ENCODE assay signal across 8 cellular contexts in genomic region chr4:183098723-183099536, GRCh38. TPM values are rescaled to one million over a fixed set of nuclear protein-coding genes. Genes with fewer than 3 reads are reported as not detected.
DNase-seq lines count a peak whose midpoint lies in the region; FAIRE-seq and TF ChIP-seq lines count a peak whose summit lies in the region.

Gene WWC2 (plus strand): TSS chr4:183099257. CDS start chr4:183099492, 235 bp downstream.

- H3K4me1 ChIP-seq in BLaER1 (peaks cover 27% of the 10 kb centered on the region), HUES48 (ENCODE audit: control insufficient read depth, insufficient read depth, low read length) (peaks cover 34% of the 10 kb centered on the region), SK-N-SH (ENCODE audit: control insufficient read depth in 1 of 2, insufficient read depth in 2 of 2, low read depth in 1 of 2, low read length in 1 of 2) (peaks cover 2 to 38% of the 10 kb centered on the region in 2 experiments), stomach smooth muscle (ENCODE audit: control insufficient read depth, insufficient read depth, low read length) (peaks cover 13% of the 10 kb centered on the region)

- CTCF ChIA-PET in SK-N-SH (lab: Yijun Ruan, JAX) = interaction anchor here (1.0 to 3.6 kb wide), 4 partner anchors 14 to 164 kb away, joined by 3 to 16 read pairs (median 7); no protein-coding TSS in a partner anchor

- peaks cover 24% of the 10 kb centered on the region for H3K4me1 Mint-ChIP-seq in activated naive CD4-positive, alpha-beta T cell treated with anti-CD3 and anti-CD28 coated beads, Interleukin-2, amount 50 U/mL, for 24 hours

- peak within 1 kb of the TSS; percentile 93 for H3K4me3 ChIP-seq in BLaER1
- peak within 1 kb of the TSS; percentile 94 for H3K4me3 ChIP-seq in HUES48 (ENCODE audit: low read depth, low read length)
- H3K4me3 ChIP-seq in SK-N-SH (ENCODE audit: low read depth in 2 of 2, low read length in 1 of 2) = peak within 1 kb of the TSS; percentile 86 to 94
- peak within 1 kb of the TSS; percentile 80 for H3K4me3 ChIP-seq in neural cell (ENCODE audit: low read length)
- peak within 1 kb of the TSS; percentile 75 to 88 for H3K4me3 ChIP-seq in stomach smooth muscle (ENCODE audit: low read length in 2 of 2)

- TF ChIP-seq CTCF in GM20000 (IDR thresholded peaks at IDR 0.05; ENCODE audit: extremely low read depth, missing control alignments) (no peak), SK-N-SH (IDR thresholded peaks at IDR 0.05) (no peak), neural cell (IDR thresholded peaks at IDR 0.05; ENCODE audit: poor library complexity, severe bottlenecking) (peak; percentile 36)

- DNase-seq in GM20000 (ENCODE audit: low spot score) = peak; percentile 74
- peak; percentile 92 for DNase-seq in SK-N-SH
- peak; percentile 88 to 91 for DNase-seq in frontal cortex (ENCODE audit: low spot score in 2 of 2)

- H3K4me2 ChIP-seq in BLaER1 (peak within 1 kb of the TSS; percentile 97), SK-N-SH (peak within 1 kb of the TSS; percentile 97), neural cell (ENCODE audit: low read length) (peak within 1 kb of the TSS; percentile 60)

- FAIRE-seq in frontal cortex (lab: Jason Lieb, UNC) = no peak

- H4K20me1 ChIP-seq in BLaER1 = peaks cover 33% of the 10 kb centered on the region
- H4K20me1 ChIP-seq in SK-N-SH (ENCODE audit: insufficient read depth) = peaks cover 27% of the 10 kb centered on the region
- no peaks in the 10 kb centered on the region for H4K20me1 ChIP-seq in neural cell (ENCODE audit: insufficient read depth)

- no peaks in the 10 kb centered on the region for H3K9me3 Mint-ChIP-seq in activated naive CD4-positive, alpha-beta T cell treated with anti-CD3 and anti-CD28 coated beads, Interleukin-2, amount 50 U/mL, for 24 hours

- WGBS in SK-N-SH (ENCODE audit: low lambda C conversion rate) = 0% methylated on average over 9 of the region's 102 CpGs

- peak within 1 kb of the TSS; percentile 79 for H3K27ac ChIP-seq in BLaER1
- H3K27ac ChIP-seq in HUES48 (ENCODE audit: low read depth, low read length) = peak within 1 kb of the TSS; percentile 98
- H3K27ac ChIP-seq in SK-N-SH (ENCODE audit: low read depth in 2 of 2, low read length in 1 of 2) = peak within 1 kb of the TSS; percentile 86 to 96
- no peak within 1 kb of the TSS for H3K27ac ChIP-seq in neural cell (ENCODE audit: low read length)
- H3K27ac ChIP-seq in stomach smooth muscle (ENCODE audit: low read length) = peak within 1 kb of the TSS; percentile 75

- no peaks in the 10 kb centered on the region for H3K36me3 Mint-ChIP-seq in activated naive CD4-positive, alpha-beta T cell treated with anti-CD3 and anti-CD28 coated beads, Interleukin-2, amount 50 U/mL, for 24 hours

- H3K79me2 ChIP-seq in SK-N-SH (ENCODE audit: insufficient read depth) = peaks cover 47% of the 10 kb centered on the region
- peaks cover 17% of the 10 kb centered on the region for H3K79me2 ChIP-seq in neural cell (replicated peaks; ENCODE audit: insufficient read depth, low read length)

- POLR2A ChIA-PET in SK-N-SH (lab: Yijun Ruan, JAX) = no interaction called here

- H3K27me3 ChIP-seq in BLaER1 (peaks cover 35% of the 10 kb centered on the region), HUES48 (ENCODE audit: control insufficient read depth, insufficient read depth, low read length) (peaks cover 16% of the 10 kb centered on the region; the same call in 1 of the 2 replicates), SK-N-SH (ENCODE audit: insufficient read depth) (no peaks in the 10 kb centered on the region), neural cell (ENCODE audit: insufficient read depth, low read depth, low read length) (peaks cover 30% of the 10 kb centered on the region), stomach smooth muscle (ENCODE audit: control insufficient read depth in 1 of 2, insufficient read depth in 2 of 2, low read length in 2 of 2) (no peaks in the 10 kb centered on the region)

- H3K4me3 Mint-ChIP-seq in activated naive CD4-positive, alpha-beta T cell treated with anti-CD3 and anti-CD28 coated beads, Interleukin-2, amount 50 U/mL, for 24 hours = peak within 1 kb of the TSS; percentile 74

- TF ChIP-seq EP300 in SK-N-SH (IDR thresholded peaks at IDR 0.05; ENCODE audit: borderline replicate concordance in 1 of 2, low read depth in 1 of 2, low read length in 1 of 2) (no peak; a peak in 1 of 4 replicates), neural cell (conservative IDR thresholded peaks at IDR 0.05; ENCODE audit: poor library complexity, severe bottlenecking) (peak; percentile 68)

- no peaks in the 10 kb centered on the region for H3K9me2 ChIP-seq in SK-N-SH
- no peaks in the 10 kb centered on the region for H3K9me2 ChIP-seq in neural cell (ENCODE audit: insufficient read depth, low read length)

- H3K36me3 ChIP-seq in BLaER1 (no peaks in the 10 kb centered on the region), HUES48 (ENCODE audit: control insufficient read depth, insufficient read depth, low read length) (no peaks in the 10 kb centered on the region), SK-N-SH (replicated peaks in 1 of 2; ENCODE audit: control insufficient read depth in 1 of 2, insufficient read depth in 2 of 2, low read length in 1 of 2) (no peaks in the 10 kb centered on the region), neural cell (ENCODE audit: insufficient read depth, low read length) (no peaks in the 10 kb centered on the region), stomach smooth muscle (ENCODE audit: control insufficient read depth in 2 of 2, insufficient read depth in 2 of 2, low read length in 2 of 2) (no peaks in the 10 kb centered on the region)

- H3K27me3 Mint-ChIP-seq in activated naive CD4-positive, alpha-beta T cell treated with anti-CD3 and anti-CD28 coated beads, Interleukin-2, amount 50 U/mL, for 24 hours = peaks cover 1% of the 10 kb centered on the region

- H3K9me3 ChIP-seq in BLaER1 (no peaks in the 10 kb centered on the region), HUES48 (ENCODE audit: control insufficient read depth, insufficient read depth, low read length) (no peaks in the 10 kb centered on the region), SK-N-SH (no peaks in the 10 kb centered on the region), neural cell (ENCODE audit: low read length) (no peaks in the 10 kb centered on the region), stomach smooth muscle (ENCODE audit: control insufficient read depth in 2 of 2, low read length in 2 of 2) (no peaks in the 10 kb centered on the region)

- H3F3A ChIP-seq in SK-N-SH (replicated peaks; ENCODE audit: insufficient read depth) (peaks cover 9% of the 10 kb centered on the region), neural cell (ENCODE audit: insufficient read depth, low read length, poor library complexity, severe bottlenecking) (no peaks in the 10 kb centered on the region)

- peak within 1 kb of the TSS; percentile 85 for H2AFZ ChIP-seq in SK-N-SH (ENCODE audit: low read depth)
- no peak within 1 kb of the TSS for H2AFZ ChIP-seq in neural cell (ENCODE audit: low read depth, low read length)

- no peak within 1 kb of the TSS for H3K27ac Mint-ChIP-seq in activated naive CD4-positive, alpha-beta T cell treated with anti-CD3 and anti-CD28 coated beads, Interleukin-2, amount 50 U/mL, for 24 hours

- TF ChIP-seq RAD21 in SK-N-SH (IDR thresholded peaks at IDR 0.05; ENCODE audit: low read length) = no peak
- TF ChIP-seq RAD21 in neural cell (conservative IDR thresholded peaks at IDR 0.05) = peak; percentile 55

- H3K9ac ChIP-seq in BLaER1 = peak within 1 kb of the TSS; percentile 77
- H3K9ac ChIP-seq in HUES48 (ENCODE audit: low read depth, low read length) = peak within 1 kb of the TSS; percentile 89
- H3K9ac ChIP-seq in SK-N-SH = peak within 1 kb of the TSS; percentile 98
- H3K9ac ChIP-seq in neural cell (ENCODE audit: low read length) = peak within 1 kb of the TSS; percentile 63
- peak within 1 kb of the TSS; percentile 76 to 78 for H3K9ac ChIP-seq in stomach smooth muscle (ENCODE audit: low read length in 2 of 2)

TF ChIP-seq in SK-N-SH, 30 proteins besides CTCF, POLR2A, EP300 and RAD21 (continues in another document):
- no peak; the same call in 1 of the 2 replicates for TF ChIP-seq SMC3 (IDR thresholded peaks at IDR 0.05; ENCODE audit: low read depth, low read length)
- no peak for TF ChIP-seq USF1 (IDR thresholded peaks at IDR 0.05; ENCODE audit: borderline replicate concordance, low read depth)
- peak; percentile 10; the same call in 1 of the 2 replicates for TF ChIP-seq ELF1 (IDR thresholded peaks at IDR 0.05)
- no peak for TF ChIP-seq JUND (IDR thresholded peaks at IDR 0.05)
- peak; percentile 39; the same call in 1 of the 2 replicates for TF ChIP-seq NRF1 (IDR thresholded peaks at IDR 0.05; ENCODE audit: low read depth, low read length)
- TF ChIP-seq RXRA (IDR thresholded peaks at IDR 0.05; ENCODE audit: borderline replicate concordance, low read depth) = 0 out of 2 replicates have a peak, but pooled peaks have one; percentile 18
- no peak for TF ChIP-seq RFX5 (IDR thresholded peaks at IDR 0.05; ENCODE audit: low read length)

TF ChIP-seq in neural cell, 6 proteins besides CTCF, POLR2A, EP300 and RAD21 (continues in another document):
- TF ChIP-seq POLR2AphosphoS5 (IDR thresholded peaks at IDR 0.05) = peak; percentile 52
- no peak for TF ChIP-seq EZH2 (IDR thresholded peaks at IDR 0.05; ENCODE audit: borderline replicate concordance, insufficient read depth, low read length, poor library complexity, severe bottlenecking)
- peak; percentile 34 for TF ChIP-seq TAF1 (IDR thresholded peaks at IDR 0.05; ENCODE audit: low read depth)
- peak; percentile 73 for TF ChIP-seq MXI1 (conservative IDR thresholded peaks at IDR 0.05; ENCODE audit: poor library complexity, severe bottlenecking)
- TF ChIP-seq SMC3 (conservative IDR thresholded peaks at IDR 0.05; ENCODE audit: poor library complexity) = peak; percentile 65

RNA-seq across cellular contexts. Expression of gene WWC2, which starts in this region (rescaled TPM):
- polyA plus RNA-seq in SK-N-SH (2012; rRNA removed) = 18.4 and 19.0 TPM in 2 replicates
- polyA plus RNA-seq in SK-N-SH (2012; cell fraction: cytosol; rRNA removed) = 18.1 and 19.6 TPM in 2 replicates
- polyA plus RNA-seq in SK-N-SH (2012; cell fraction: nucleus; rRNA removed) = 33.7 TPM in 2 replicates
- 13.5 TPM for total RNA-seq in frontal cortex
- polyA plus RNA-seq in neural cell = 3.9 and 5.7 TPM in 2 replicates
- 15.0 and 16.6 TPM in 2 replicates for polyA minus RNA-seq in neural cell
